8 cellular contexts compared by ENCODE assay signal in the genomic region with DNA sequence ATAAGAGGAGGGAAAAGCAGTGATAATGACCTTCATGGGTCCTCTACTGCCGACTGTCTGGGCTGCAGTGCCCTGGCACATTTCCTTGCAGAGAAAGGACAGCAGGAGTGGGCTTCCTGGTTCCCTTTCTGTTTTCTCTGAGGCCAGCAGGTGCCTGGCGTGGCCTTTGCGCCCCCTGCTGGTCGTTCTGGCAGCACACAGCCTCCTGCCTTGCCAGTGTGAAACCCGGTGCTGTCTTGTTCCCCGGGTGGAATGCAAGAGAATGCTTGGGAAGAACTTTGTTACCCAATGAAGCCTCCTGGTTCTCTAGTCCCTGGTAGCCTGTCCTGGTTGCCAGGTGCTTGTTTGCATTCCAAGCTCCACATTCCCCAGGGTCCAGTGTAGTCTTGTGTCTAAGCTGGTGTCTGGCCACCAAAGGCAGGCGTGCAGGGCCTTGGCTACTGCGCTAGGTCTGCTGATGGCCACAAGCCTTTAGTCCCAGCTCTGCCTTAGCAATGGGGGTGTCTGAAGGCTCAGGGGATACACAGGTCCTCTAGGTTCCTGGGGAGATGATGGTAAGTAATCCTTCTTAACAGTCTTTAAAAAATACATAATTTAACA.
A peak's percentile ranks its signal among the peaks of the same experiment; 100 is the strongest.
DNase-seq lines count a peak whose midpoint lies in the region; ATAC-seq, FAIRE-seq and TF ChIP-seq lines count a peak whose summit lies in the region.

No MANE protein-coding gene starts in this region.

- H3K4me3 ChIP-seq in Peyer's patch = no peak overlapping the region
- H3K4me3 ChIP-seq in gastroesophageal sphincter = no peak overlapping the region
- no peak overlapping the region for H3K4me3 ChIP-seq in trophoblast cell (ENCODE audit: low read depth, low read length)
- H3K4me3 ChIP-seq in upper lobe of right lung = no peak overlapping the region

- H4K8ac ChIP-seq in trophoblast cell (ENCODE audit: low read depth, low read length) = no peak overlapping the region

- no peaks in the 10 kb centered on the region for H3K9me3 ChIP-seq in Peyer's patch
- no peaks in the 10 kb centered on the region for H3K9me3 ChIP-seq in gastroesophageal sphincter
- H3K9me3 ChIP-seq in trophoblast cell (ENCODE audit: insufficient read depth, low read depth, low read length) = no peaks in the 10 kb centered on the region
- no peaks in the 10 kb centered on the region for H3K9me3 ChIP-seq in upper lobe of right lung

- 0% methylated on average over 1 to 4 of the region's 8 CpGs for WGBS in gastroesophageal sphincter (ENCODE audit: low coverage in 1 of 2), 2 donors
- no CpG with 5 or more reads among the region's 8 CpGs for WGBS in trophoblast cell (ENCODE audit: extremely low coverage, insufficient coverage, insufficient read length)

- H3K27me3 ChIP-seq in Peyer's patch (no peaks in the 10 kb centered on the region), gastroesophageal sphincter (peaks cover 34% of the 10 kb centered on the region), trophoblast cell (ENCODE audit: insufficient read depth, low read length) (no peaks in the 10 kb centered on the region), upper lobe of right lung (no peaks in the 10 kb centered on the region)

- H4K12ac ChIP-seq in trophoblast cell (ENCODE audit: low read depth, low read length) = no peak overlapping the region

- H3K27ac ChIP-seq in Peyer's patch = no peak overlapping the region
- H3K27ac ChIP-seq in gastroesophageal sphincter = no peak overlapping the region
- H3K27ac ChIP-seq in trophoblast cell (ENCODE audit: low read depth, low read length) = no peak overlapping the region
- H3K27ac ChIP-seq in upper lobe of right lung = no peak overlapping the region

- H3K36me3 ChIP-seq in Peyer's patch (no peaks in the 10 kb centered on the region), gastroesophageal sphincter (no peaks in the 10 kb centered on the region), trophoblast cell (ENCODE audit: control insufficient read depth in 1 of 2, insufficient read depth in 2 of 2, low read length in 2 of 2) (no peaks in the 10 kb centered on the region), upper lobe of right lung (no peaks in the 10 kb centered on the region)

- no peak overlapping the region for H3K9ac ChIP-seq in trophoblast cell (ENCODE audit: low read length)

- H4K91ac ChIP-seq in trophoblast cell (ENCODE audit: low read depth, low read length) = no peak overlapping the region

- no peak for TF ChIP-seq EP300 in gastroesophageal sphincter (IDR thresholded peaks at IDR 0.05)

- intact Hi-C loops in upper lobe of right lung (cut with DNase I) = loop anchor here (10.0 kb wide), 1 partner anchor 1690 kb away; the partner anchor contains the start of gene TMEM132B

- H3K79me2 ChIP-seq in trophoblast cell (ENCODE audit: control insufficient read depth, insufficient read depth, low read length, poor library complexity) = no peaks in the 10 kb centered on the region

- no peak overlapping the region for H2AFZ ChIP-seq in trophoblast cell (ENCODE audit: insufficient read depth, low read length, poor library complexity)

- H3K4ac ChIP-seq in trophoblast cell (ENCODE audit: low read depth, low read length) = no peak overlapping the region

- H3K4me2 ChIP-seq in trophoblast cell (ENCODE audit: low read length) = no peak overlapping the region

- H2BK5ac ChIP-seq in trophoblast cell (ENCODE audit: low read depth, low read length, poor library complexity) = no peak overlapping the region

- no peak for TF ChIP-seq POLR2A in Peyer's patch (IDR thresholded peaks at IDR 0.05)
- no peak for TF ChIP-seq POLR2A in gastroesophageal sphincter (IDR thresholded peaks at IDR 0.05)

- no peak for ATAC-seq in gastroesophageal sphincter
- peak; percentile 86 for ATAC-seq in upper lobe of right lung

- no peaks in the 10 kb centered on the region for H3K79me1 ChIP-seq in trophoblast cell (ENCODE audit: low read length)

- H2BK120ac ChIP-seq in trophoblast cell (ENCODE audit: insufficient read depth, low read length, poor library complexity) = no peak overlapping the region

- H3K18ac ChIP-seq in trophoblast cell (ENCODE audit: low read length) = no peak overlapping the region

- no peak overlapping the region for H3K23ac ChIP-seq in trophoblast cell (ENCODE audit: low read length)

- FAIRE-seq in GM19239 (lab: Jason Lieb, UNC) = no peak

- H3K14ac ChIP-seq in trophoblast cell (ENCODE audit: low read length) = no peak overlapping the region

- H3K4me1 ChIP-seq in Peyer's patch (no peaks in the 10 kb centered on the region), gastroesophageal sphincter (no peaks in the 10 kb centered on the region), trophoblast cell (ENCODE audit: control insufficient read depth in 1 of 2, insufficient read depth in 2 of 2, low read length in 2 of 2) (no peaks in the 10 kb centered on the region), upper lobe of right lung (no peaks in the 10 kb centered on the region)

- H2AK5ac ChIP-seq in trophoblast cell (ENCODE audit: low read length) = no peak overlapping the region

- peak; percentile 52 to 86 (median 67) for TF ChIP-seq CTCF in Peyer's patch (IDR thresholded peaks at IDR 0.05)
- peak; percentile 40 to 88 (median 63) for TF ChIP-seq CTCF in gastroesophageal sphincter (IDR thresholded peaks at IDR 0.05)
- peak; percentile 91 for TF ChIP-seq CTCF in upper lobe of right lung (IDR thresholded peaks at IDR 0.05)

- DNase-seq in CD1c-positive myeloid dendritic cell (ENCODE audit: extremely low spot score) = peak; percentile 53
- DNase-seq in GM19239 (ENCODE audit: insufficient read length, low spot score) = peak; percentile 40
- peak; percentile 73 for DNase-seq in HK-2 (ENCODE audit: unreplicated experiment)
- peak; percentile 32 to 78 (median 70) for DNase-seq in Peyer's patch
- peak; percentile 40 to 49 for DNase-seq in activated T-helper 1 cell treated with anti-CD3 and anti-CD28 coated beads, Interleukin-2, amount 50 U/mL, for 16 hours (ENCODE audit: low read depth in 1 of 2, low spot score in 1 of 2)
- peak; percentile 18 to 70 for DNase-seq in trophoblast cell
- DNase-seq in upper lobe of right lung = peak; percentile 79

- H2BK12ac ChIP-seq in trophoblast cell (ENCODE audit: low read length) = no peak overlapping the region
